In the genomic region with DNA sequence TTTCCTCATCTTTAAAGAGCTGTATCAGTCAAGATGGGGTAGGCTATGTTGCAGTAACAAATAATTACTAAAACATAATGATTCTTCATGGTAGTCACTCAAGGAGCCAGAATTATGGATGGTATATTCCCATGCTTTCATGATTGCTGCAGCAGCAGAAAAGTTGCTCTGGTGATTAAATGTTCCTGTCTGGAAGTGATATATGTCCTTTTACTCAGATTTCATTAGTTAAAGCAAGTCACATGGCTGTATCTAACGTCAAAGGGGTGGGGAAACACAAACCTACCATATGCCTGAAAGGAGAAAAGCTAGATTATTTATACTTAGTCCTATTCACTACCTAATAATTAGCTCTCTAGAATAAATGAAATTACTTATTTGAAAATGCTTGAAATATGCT, we compare ENCODE assay signal across 7 cellular contexts.
"Had no signal": no experiment of that assay in that cellular context is flagged by ENCODE, and none has a peak within 500 bp of the region (broad histone marks: within the 10 kb centered on the region; RNA-seq: fewer than 3 reads in every experiment).

No MANE protein-coding gene starts in this region.

- ATAC-seq: HepG2 had no signal

- DNase-seq: GM23248, H9, HCEC 1CT, HFFc6, Kasumi-1, KG1 had no signal
